ENCODE assay signal across 8 cellular contexts in the genomic region with DNA sequence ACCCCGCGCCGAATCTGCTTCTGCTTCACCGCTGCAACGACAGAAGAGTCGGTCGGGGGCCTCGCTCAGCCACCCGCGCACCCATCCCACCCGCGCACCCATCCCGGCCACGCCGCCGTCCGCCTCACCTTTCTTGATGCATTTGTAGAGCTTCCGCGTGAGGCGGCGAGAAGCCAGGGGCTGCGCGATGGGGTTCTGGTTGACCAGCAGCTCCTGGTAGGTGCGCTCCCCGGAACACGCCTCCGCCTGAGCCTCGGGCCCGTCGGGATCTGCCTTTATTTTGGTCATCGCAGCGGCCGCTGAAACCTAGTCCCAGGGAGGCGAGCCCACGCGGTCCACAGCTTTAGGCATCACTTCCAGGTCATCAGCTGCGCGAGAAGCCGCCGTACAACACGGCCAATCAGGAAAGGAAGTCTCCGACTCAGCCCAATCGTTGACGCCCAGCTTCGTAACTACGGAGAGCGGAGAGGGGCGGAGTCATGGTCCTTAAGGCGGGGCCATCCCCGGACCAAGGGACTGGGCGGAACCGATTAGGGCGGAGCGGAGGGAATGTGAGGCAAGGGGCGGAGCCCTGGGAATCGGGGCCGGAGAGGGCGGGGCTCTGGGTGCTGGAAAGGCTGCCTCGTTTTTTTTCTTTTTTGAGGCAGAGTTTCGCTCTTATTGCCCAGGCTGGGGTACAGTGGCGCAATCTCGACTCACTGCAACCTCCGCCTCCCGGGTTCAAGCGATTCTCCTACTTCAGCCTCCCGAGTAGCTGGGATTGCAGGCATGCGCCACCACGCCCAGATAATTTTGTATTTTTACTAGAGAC. TPM values are rescaled to one million over a fixed set of nuclear protein-coding genes. Genes with fewer than 3 reads are reported as not detected.
DNase-seq lines count a peak whose midpoint lies in the region; TF ChIP-seq lines count a peak whose summit lies in the region.

A gene (minus strand): TSS at position 356 of the 811 bp plus-strand sequence. CDS start 68 bp downstream, at position 288.

- H3K9me3 Mint-ChIP-seq in nephron: no peaks in the 10 kb centered on the region
- H3K9me3 Mint-ChIP-seq in stimulated activated naive CD8-positive, alpha-beta T cell treated with anti-CD3 and anti-CD28 coated beads, Interleukin-15, Interleukin-2, amounts not matched to agents 100 ng/mL and 50 ng/mL, for 24 hours: no peaks in the 10 kb centered on the region

- DNase-seq in ELF-1 (ENCODE audit: low read depth, low spot score): peak; percentile 99
- DNase-seq in H7: peak; percentile 99
- peak; percentile 97 for DNase-seq in M059J (ENCODE audit: low read depth)
- peak; percentile 95 to 97 for DNase-seq in SHP77 (lab: John Stamatoyannopoulos, UW)
- DNase-seq in activated effector memory CD4-positive, alpha-beta T cell treated with Interleukin-2 at 50 U/mL for 16 hours: peak; percentile 97
- DNase-seq in fibroblast of the aortic adventitia (ENCODE audit: low read depth): peak; percentile 99

- peaks cover 20% of the 10 kb centered on the region for H3K36me3 ChIP-seq in H7 (replicated peaks; ENCODE audit: control insufficient read depth, insufficient read depth, low read length)

- peak within 1 kb of the TSS; percentile 89 to 97 (median 95) for H3K4me3 Mint-ChIP-seq in nephron
- peak within 1 kb of the TSS; percentile 94 for H3K4me3 Mint-ChIP-seq in stimulated activated naive CD8-positive, alpha-beta T cell treated with anti-CD3 and anti-CD28 coated beads, Interleukin-15, Interleukin-2, amounts not matched to agents 100 ng/mL and 50 ng/mL, for 24 hours

- H3K27ac Mint-ChIP-seq in nephron: peak within 1 kb of the TSS in 2 of 3 experiments; percentile 60 to 91
- H3K27ac Mint-ChIP-seq in stimulated activated naive CD8-positive, alpha-beta T cell treated with anti-CD3 and anti-CD28 coated beads, Interleukin-15, Interleukin-2, amounts not matched to agents 100 ng/mL and 50 ng/mL, for 24 hours: peak within 1 kb of the TSS; percentile 91

- H3K27me3 ChIP-seq in H7 (ENCODE audit: control insufficient read depth, insufficient read depth, low read length): no peaks in the 10 kb centered on the region

- H3K36me3 Mint-ChIP-seq in nephron (ENCODE audit: low read depth): peaks cover 12% of the 10 kb centered on the region
- peaks cover 36% of the 10 kb centered on the region for H3K36me3 Mint-ChIP-seq in stimulated activated naive CD8-positive, alpha-beta T cell treated with anti-CD3 and anti-CD28 coated beads, Interleukin-15, Interleukin-2, amounts not matched to agents 100 ng/mL and 50 ng/mL, for 24 hours (ENCODE audit: low read depth)

- TF ChIP-seq CTCF in fibroblast of the aortic adventitia (IDR thresholded peaks at IDR 0.05; ENCODE audit: insufficient read depth, low read length): no peak
- no peak for TF ChIP-seq CTCF in nephron (IDR thresholded peaks at IDR 0.05; ENCODE audit: unreplicated experiment in 3 of 3)

- H3K27me3 Mint-ChIP-seq in nephron (ENCODE audit: low read depth): no peaks in the 10 kb centered on the region
- H3K27me3 Mint-ChIP-seq in stimulated activated naive CD8-positive, alpha-beta T cell treated with anti-CD3 and anti-CD28 coated beads, Interleukin-15, Interleukin-2, amounts not matched to agents 100 ng/mL and 50 ng/mL, for 24 hours: no peaks in the 10 kb centered on the region

- H3K4me1 Mint-ChIP-seq in nephron: peaks cover 6% of the 10 kb centered on the region
- peaks cover 59% of the 10 kb centered on the region for H3K4me1 Mint-ChIP-seq in stimulated activated naive CD8-positive, alpha-beta T cell treated with anti-CD3 and anti-CD28 coated beads, Interleukin-15, Interleukin-2, amounts not matched to agents 100 ng/mL and 50 ng/mL, for 24 hours (ENCODE audit: low read depth)

- peak within 1 kb of the TSS; percentile 85 for H3K4me3 ChIP-seq in H7 (ENCODE audit: insufficient read depth, low read depth, low read length)
- H3K4me3 ChIP-seq in fibroblast of the aortic adventitia (ENCODE audit: low read depth, low read length): peak within 1 kb of the TSS; percentile 91

RNA-seq across cellular contexts. Expression of the gene that starts here (rescaled TPM):
- total RNA-seq in H7 (2014; rRNA removed; shearing (Covaris generic)): 254 and 275 TPM in 2 replicates
- 188 and 233 TPM in 2 replicates for total RNA-seq in M059J (2014; rRNA removed; shearing (Covaris generic))
- total RNA-seq in fibroblast of the aortic adventitia (ENCODE audit: low replicate concordance): 29.8 and 162 TPM in 2 replicates

Comparison
In these comparisons a context has a peak if more than half of its experiments do, and no peak if none do; other contexts are left out.
1. Peak in every context shown above with its lines: DNase-seq and H3K4me3 ChIP-seq.